27 cellular contexts compared by ENCODE assay signal in the genomic region with DNA sequence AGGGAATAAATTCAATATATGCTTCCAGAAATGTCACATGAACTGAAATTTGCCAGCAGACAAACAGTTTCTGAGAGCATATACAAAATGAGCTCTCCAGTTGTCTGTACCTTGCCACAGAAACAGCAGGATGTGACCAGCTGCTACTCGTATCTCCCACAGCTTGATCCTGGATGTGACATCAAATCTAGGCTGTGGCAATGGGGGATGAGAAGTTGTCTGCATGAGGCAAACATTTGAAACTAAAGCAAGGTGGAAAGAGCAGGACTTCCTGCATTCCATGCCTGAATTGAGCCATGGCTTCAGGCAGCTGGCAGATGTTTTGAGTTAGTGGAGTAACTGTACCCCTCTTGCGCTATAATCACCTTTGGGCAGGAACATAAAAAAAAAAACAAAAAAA.
"Had no signal": no experiment of that assay in that cellular context is flagged by ENCODE, and none has a peak within 500 bp of the region (broad histone marks: within the 10 kb centered on the region; RNA-seq: fewer than 3 reads in every experiment).

No MANE protein-coding gene starts in this region.

- H3K4me1 ChIP-seq: adrenal gland, ascending aorta, heart right ventricle, suprapubic skin, transverse colon, vagina had no signal

- H3K9me3 Mint-ChIP-seq: stimulated activated memory B cell treated with anti-CD40 and anti-IgM and Interleukin-4, amounts not matched to agents 10 μg/mL and 1 μg/mL and 100 μg/mL, for 72 hours; T-helper 1 cell treated with Interleukin-12 subunit alpha and Interleukin-12 subunit beta and Interleukin-4 antibody, amounts not matched to agents 30 μg/mL and 1 μg/mL, for 36 hours had no signal

- H3K27me3 Mint-ChIP-seq: activated B cell treated with CpG ODN at 0.5 μM for 24 hours; activated CD4-positive, alpha-beta T cell treated with anti-CD3 and anti-CD28 coated beads for 36 hours; activated naive CD8-positive, alpha-beta T cell; memory B cell; stimulated activated memory B cell treated with anti-CD40 and anti-IgM and Interleukin-4, amounts not matched to agents 10 μg/mL and 1 μg/mL and 100 μg/mL, for 72 hours had no signal

- H3K27me3 ChIP-seq: adrenal gland, ascending aorta, stomach, suprapubic skin, transverse colon, vagina had no signal

- H3K4me3 Mint-ChIP-seq: activated B cell treated with CpG ODN at 0.5 μM for 24 hours; activated CD4-positive, alpha-beta T cell treated with anti-CD3 and anti-CD28 coated beads for 36 hours; activated naive CD8-positive, alpha-beta T cell; activated T-cell treated with anti-CD3 and anti-CD28 coated beads, Interleukin-2, amount 50 U/mL, for 24 hours; memory B cell; stimulated activated memory B cell treated with anti-CD40 and anti-IgM and Interleukin-4, amounts not matched to agents 10 μg/mL and 1 μg/mL and 100 μg/mL, for 72 hours; T-helper 1 cell treated with Interleukin-12 subunit alpha and Interleukin-12 subunit beta and Interleukin-4 antibody, amounts not matched to agents 30 μg/mL and 1 μg/mL, for 36 hours had no signal

- H3K36me3 Mint-ChIP-seq: activated naive CD8-positive, alpha-beta T cell; memory B cell; stimulated activated memory B cell treated with anti-CD40 and anti-IgM and Interleukin-4, amounts not matched to agents 10 μg/mL and 1 μg/mL and 100 μg/mL, for 72 hours had no signal

- H3K9me3 ChIP-seq: adrenal gland, ascending aorta, heart right ventricle, mucosa of descending colon, stomach, suprapubic skin, transverse colon, vagina had no signal

- H3K4me3 ChIP-seq: adrenal gland, ascending aorta, heart right ventricle, mucosa of descending colon, stomach, suprapubic skin, transverse colon, vagina had no signal

- ATAC-seq: activated CD4-positive, alpha-beta T cell treated with anti-CD3 and anti-CD28 coated beads for 36 hours; heart right ventricle; mucosa of descending colon; sciatic nerve; stimulated activated memory B cell treated with anti-CD40 and anti-IgM and Interleukin-4, amounts not matched to agents 10 μg/mL and 1 μg/mL and 100 μg/mL, for 72 hours had no signal

- H3K27ac Mint-ChIP-seq: activated B cell treated with CpG ODN at 0.5 μM for 24 hours; activated CD4-positive, alpha-beta T cell treated with anti-CD3 and anti-CD28 coated beads for 36 hours; activated naive CD8-positive, alpha-beta T cell; activated T-cell treated with anti-CD3 and anti-CD28 coated beads, Interleukin-2, amount 50 U/mL, for 24 hours; activated T-helper 2 cell treated with anti-CD3 and anti-CD28 coated beads, Interferon-gamma antibody, Interleukin-2, Interleukin-4, amounts not matched to agents 10 μg/mL and 5 μg/mL and 100 μg/mL, durations not matched to agents 14 hours and 24 hours and 36 hours; memory B cell; stimulated activated memory B cell treated with anti-CD40 and anti-IgM and Interleukin-4, amounts not matched to agents 10 μg/mL and 1 μg/mL and 100 μg/mL, for 72 hours; T-helper 1 cell treated with Interleukin-12 subunit alpha and Interleukin-12 subunit beta and Interleukin-4 antibody, amounts not matched to agents 30 μg/mL and 1 μg/mL, for 36 hours had no signal

- H3K27ac ChIP-seq: adrenal gland, ascending aorta, epithelial cell of prostate, heart right ventricle, stomach, suprapubic skin, transverse colon, vagina had no signal

- H3K36me3 ChIP-seq: adrenal gland, ascending aorta, heart right ventricle, stomach, suprapubic skin, transverse colon, vagina had no signal

- DNase-seq: activated B cell treated with CpG ODN at 0.5 μM for 24 hours; activated CD4-positive, alpha-beta T cell treated with anti-CD3 and anti-CD28 coated beads for 36 hours; activated CD4-positive, alpha-beta T cell treated with anti-CD3 and anti-CD28 coated beads, Interleukin-2, amount 50 U/mL, for 4 hours; activated CD8-positive, alpha-beta memory T cell treated with anti-CD3 and anti-CD28 coated beads for 24 hours; activated CD8-positive, alpha-beta memory T cell treated with anti-CD3 and anti-CD28 coated beads, Interleukin-2, amount 50 U/mL, for 4 hours; activated naive CD4-positive, alpha-beta T cell; activated T-cell treated with anti-CD3 and anti-CD28 coated beads, Interleukin-2, amount 50 U/mL, for 24 hours; adrenal gland; central memory CD4-positive, alpha-beta T cell; heart right ventricle; mucosa of descending colon; small intestine; stimulated activated CD4-positive, alpha-beta T cell treated with anti-CD3 and anti-CD28 coated beads, Interleukin-15, amount 100 ng/mL, for 24 hours; stomach; T1000; transverse colon had no signal

- FAIRE-seq: colon, small intestine had no signal

- H3K4me1 Mint-ChIP-seq: activated B cell treated with CpG ODN at 0.5 μM for 24 hours; activated CD4-positive, alpha-beta T cell treated with anti-CD3 and anti-CD28 coated beads for 36 hours; memory B cell; stimulated activated memory B cell treated with anti-CD40 and anti-IgM and Interleukin-4, amounts not matched to agents 10 μg/mL and 1 μg/mL and 100 μg/mL, for 72 hours had no signal
